Comparison of ENCODE assay signal across 25 cellular contexts in genomic region chr1:60732977-60733401, GRCh38.
"Had no signal": no experiment of that assay in that cellular context is flagged by ENCODE, and none has a peak within 500 bp of the region (broad histone marks: within the 10 kb centered on the region; RNA-seq: fewer than 3 reads in every experiment).

No MANE protein-coding gene starts in this region.

- H3K4me1 Mint-ChIP-seq: mesothelial cell of epicardium; naive thymus-derived CD4-positive, alpha-beta T cell; stimulated activated naive B cell treated with anti-CD40 and anti-IgM and Interleukin-4, amounts not matched to agents 10 μg/mL and 1 μg/mL and 100 μg/mL, for 72 hours had no signal

- H3K4me1 ChIP-seq: left ventricle myocardium inferior, pancreas, psoas muscle, right lobe of liver, stomach, testis, thyroid gland, transverse colon, upper lobe of right lung had no signal

- H3K27ac Mint-ChIP-seq: mesothelial cell of epicardium; naive thymus-derived CD4-positive, alpha-beta T cell; natural killer cell treated with Interleukin-12 subunit alpha and Interleukin-12 subunit beta and Interleukin-15 and Interleukin-18, amount 100 ng/mL, for 72 hours; stimulated activated naive B cell treated with anti-CD40 and anti-IgM and Interleukin-4, amounts not matched to agents 10 μg/mL and 1 μg/mL and 100 μg/mL, for 72 hours had no signal

- H3K27me3 ChIP-seq: pancreas, right lobe of liver, stomach, testis, thyroid gland, transverse colon, upper lobe of right lung had no signal

- H3K9me3 Mint-ChIP-seq: stimulated activated naive B cell treated with anti-CD40 and anti-IgM and Interleukin-4, amounts not matched to agents 10 μg/mL and 1 μg/mL and 100 μg/mL, for 72 hours had no signal

- H3K4me3 Mint-ChIP-seq: mesothelial cell of epicardium; naive thymus-derived CD4-positive, alpha-beta T cell; natural killer cell treated with Interleukin-12 subunit alpha and Interleukin-12 subunit beta and Interleukin-15 and Interleukin-18, amount 100 ng/mL, for 72 hours; stimulated activated naive B cell treated with anti-CD40 and anti-IgM and Interleukin-4, amounts not matched to agents 10 μg/mL and 1 μg/mL and 100 μg/mL, for 72 hours had no signal

- H3K9me3 ChIP-seq: left ventricle myocardium inferior, pancreas, psoas muscle, right lobe of liver, stomach, testis, thyroid gland, transverse colon, upper lobe of right lung had no signal

- H3K4me2 ChIP-seq: smooth muscle cell had no signal

- DNase-seq: hypothalamus; islet precursor cell; left ventricle myocardium inferior; mesendoderm; nucleus accumbens; posterior cingulate gyrus; psoas muscle; right lobe of liver; stimulated activated CD4-positive, alpha-beta T cell treated with anti-CD3 and anti-CD28 coated beads, Interleukin-1b, Interleukin-23, amount 100 ng/mL, for 48 hours; stimulated activated CD4-positive, alpha-beta T cell treated with anti-CD3 and anti-CD28 coated beads, Interleukin-2, amount 100 ng/mL, for 48 hours; stimulated activated CD4-positive, alpha-beta T cell treated with anti-CD3 and anti-CD28 coated beads, Interleukin-4, amount 100 ng/mL, for 4 hours; stimulated activated CD8-positive, alpha-beta memory T cell treated with anti-CD3 and anti-CD28 coated beads, Interleukin-4, amount 100 ng/mL, for 48 hours; stimulated activated naive B cell treated with anti-CD40 and anti-IgM and Interleukin-4, amounts not matched to agents 10 μg/mL and 1 μg/mL and 100 μg/mL, for 72 hours; stimulated activated naive CD8-positive, alpha-beta T cell treated with anti-CD3 and anti-CD28 coated beads, Interleukin-15, Interleukin-2, amounts not matched to agents 100 U/mL and 50 U/mL, for 24 hours; stomach; testis; thyroid gland; transverse colon; upper lobe of right lung had no signal

- H3K36me3 Mint-ChIP-seq: mesothelial cell of epicardium; naive thymus-derived CD4-positive, alpha-beta T cell; natural killer cell treated with Interleukin-12 subunit alpha and Interleukin-12 subunit beta and Interleukin-15 and Interleukin-18, amount 100 ng/mL, for 72 hours; stimulated activated naive B cell treated with anti-CD40 and anti-IgM and Interleukin-4, amounts not matched to agents 10 μg/mL and 1 μg/mL and 100 μg/mL, for 72 hours had no signal

- H3K27ac ChIP-seq: left ventricle myocardium inferior, psoas muscle, right lobe of liver, stomach, testis, thyroid gland, transverse colon, upper lobe of right lung had no signal

- H3K36me3 ChIP-seq: left ventricle myocardium inferior, pancreas, right lobe of liver, stomach, thyroid gland, transverse colon, upper lobe of right lung had no signal

- ATAC-seq: naive thymus-derived CD4-positive, alpha-beta T cell; natural killer cell treated with Interleukin-12 subunit alpha and Interleukin-12 subunit beta and Interleukin-15 and Interleukin-18, amount 100 ng/mL, for 72 hours; psoas muscle; stimulated activated naive B cell treated with anti-CD40 and anti-IgM and Interleukin-4, amounts not matched to agents 10 μg/mL and 1 μg/mL and 100 μg/mL, for 72 hours; stimulated activated naive CD8-positive, alpha-beta T cell treated with anti-CD3 and anti-CD28 coated beads, Interleukin-15, Interleukin-2, amounts not matched to agents 100 U/mL and 50 U/mL, for 24 hours; upper lobe of right lung had no signal

- H3K4me3 ChIP-seq: left ventricle myocardium inferior, lung, pancreas, psoas muscle, right lobe of liver, smooth muscle cell, stomach, testis, thyroid gland, transverse colon, upper lobe of right lung had no signal
